In genomic region chr13:95273592-95274132, GRCh38 we compare ENCODE assay signal across 8 cellular contexts. TPM values are rescaled to one million over a fixed set of nuclear protein-coding genes. Genes with fewer than 3 reads are reported as not detected.
DNase-seq lines count a peak whose midpoint lies in the region; ATAC-seq and TF ChIP-seq lines count a peak whose summit lies in the region.
"Not testable (repeated sequence)": the region's sequence is repeated elsewhere in the genome, so short reads cannot be mapped to it uniquely, and the experiment has no call there.

No MANE protein-coding gene starts in this region.

- not testable (repeated sequence) for TF ChIP-seq POLR2A in sigmoid colon (IDR thresholded peaks at IDR 0.05)

- not testable (repeated sequence) for H3K4me3 Mint-ChIP-seq in Caco-2 (ENCODE audit: unreplicated experiment); HFFc6; chondrocyte (ENCODE audit: unreplicated experiment)

- H3K4me3 ChIP-seq in Caco-2 (ENCODE audit: low read depth, low read length); left ventricle myocardium inferior; mucosa of stomach (ENCODE audit: low read length); sigmoid colon; upper lobe of right lung: not testable (repeated sequence)

- POLR2A ChIA-PET in Caco-2 (lab: Charles Lee), result not testable (repeated sequence)

- 83 to 84% methylated on average over 12 of the region's 12 CpGs for WGBS in sigmoid colon, 2 donors

- H3K27ac ChIP-seq in left ventricle myocardium inferior (replicated peaks), result peak overlapping the region; percentile 59
- peak overlapping the region in 3 of 4 donors; percentile 35 to 80 (median 57) for H3K27ac ChIP-seq in sigmoid colon
- H3K27ac ChIP-seq in upper lobe of right lung, result peak overlapping the region; percentile 63

- H3K36me3 Mint-ChIP-seq in Caco-2 (ENCODE audit: insufficient read depth, unreplicated experiment) (peaks cover 41% of the 10 kb centered on the region), HFFc6 (ENCODE audit: low read depth) (peaks cover 24% of the 10 kb centered on the region)
- H3K36me3 Mint-ChIP-seq in chondrocyte (ENCODE audit: low read depth), result not testable (repeated sequence)

- peak overlapping the region; percentile 1 for H3K9ac ChIP-seq in mucosa of stomach (ENCODE audit: low read length)

- intact Hi-C loops in Caco-2 (cut with micrococcal nuclease; ENCODE audit: unreplicated experiment) (loop anchor here (2.0 to 5.0 kb wide), 2 partner anchors 47 to 81 kb away; no protein-coding TSS in a partner anchor), sigmoid colon (cut with DNase I) (loop anchor here (5.0 kb wide), 1 partner anchor 54 kb away; no protein-coding TSS in a partner anchor)
- intact Hi-C loops in left ventricle myocardium inferior (cut with micrococcal nuclease); upper lobe of right lung (cut with DNase I): not testable (repeated sequence)

- ATAC-seq in upper lobe of right lung, result not testable (repeated sequence)

- H3K9me3 ChIP-seq in Caco-2; left ventricle myocardium inferior (replicated peaks); mucosa of stomach (ENCODE audit: control insufficient read depth, low read length); sigmoid colon; upper lobe of right lung: not testable (repeated sequence)

- not testable (repeated sequence) for H3K27me3 Mint-ChIP-seq in Caco-2 (ENCODE audit: insufficient read depth, unreplicated experiment); HFFc6 (ENCODE audit: insufficient read depth); chondrocyte (ENCODE audit: low read depth)

- H3K4me1 ChIP-seq in Caco-2 (peaks cover 72% of the 10 kb centered on the region), left ventricle myocardium inferior (peaks cover 42% of the 10 kb centered on the region), mucosa of stomach (ENCODE audit: control insufficient read depth, insufficient read depth, low read length) (peaks cover 30% of the 10 kb centered on the region), sigmoid colon (peaks cover 2 to 69% (median 60%) of the 10 kb centered on the region in 4 donors), upper lobe of right lung (peaks cover 46% of the 10 kb centered on the region)

- H3K4me1 Mint-ChIP-seq in Caco-2 (ENCODE audit: low read depth, unreplicated experiment) (peaks cover 66% of the 10 kb centered on the region), HFFc6 (ENCODE audit: low read depth) (peaks cover 73% of the 10 kb centered on the region), chondrocyte (ENCODE audit: low read depth) (peaks cover 60% of the 10 kb centered on the region)

- TF ChIP-seq CTCF in Caco-2 (IDR thresholded peaks at IDR 0.05; ENCODE audit: insufficient read depth in 1 of 2, low read depth in 1 of 2, low read length in 1 of 2, severe bottlenecking in 1 of 2, unreplicated experiment in 1 of 2); HFFc6 (IDR thresholded peaks at IDR 0.05); chondrocyte (IDR thresholded peaks at IDR 0.05); left ventricle myocardium inferior (IDR thresholded peaks at IDR 0.05; ENCODE audit: borderline replicate concordance); sigmoid colon (IDR thresholded peaks at IDR 0.05); upper lobe of right lung (IDR thresholded peaks at IDR 0.05): not testable (repeated sequence)

- BruUV-seq in Caco-2 (replicated peaks; lab: Mats Ljungman, UMichigan), result not testable (repeated sequence)

- not testable (repeated sequence) for H3K27me3 ChIP-seq in Caco-2 (replicated peaks; ENCODE audit: control insufficient read depth, insufficient read depth, low read length); left ventricle myocardium inferior (ENCODE audit: low read depth); mucosa of stomach (ENCODE audit: control insufficient read depth, insufficient read depth, low read length); sigmoid colon; upper lobe of right lung

- not testable (repeated sequence) for TF ChIP-seq EP300 in sigmoid colon (IDR thresholded peaks at IDR 0.05)

- CTCF ChIA-PET in Caco-2 (lab: Charles Lee), result interaction anchor here (1.0 kb wide), 2 partner anchors 82 to 131 kb away, joined by 3 read pairs; no protein-coding TSS in a partner anchor

- H3K36me3 ChIP-seq in Caco-2 (ENCODE audit: control insufficient read depth, insufficient read depth, low read length); left ventricle myocardium inferior; mucosa of stomach (ENCODE audit: control insufficient read depth, insufficient read depth, low read length); sigmoid colon; upper lobe of right lung: not testable (repeated sequence)

- H3K9me3 Mint-ChIP-seq in Caco-2 (ENCODE audit: unreplicated experiment); HFFc6; chondrocyte (ENCODE audit: low read depth): not testable (repeated sequence)

- peak overlapping the region; percentile 53 for H3K27ac Mint-ChIP-seq in Caco-2 (ENCODE audit: unreplicated experiment)
- H3K27ac Mint-ChIP-seq in HFFc6, result peak overlapping the region; percentile 44
- peak overlapping the region; percentile 33 for H3K27ac Mint-ChIP-seq in chondrocyte (ENCODE audit: unreplicated experiment)

- DNase-seq in Caco-2; HFFc6; chondrocyte (ENCODE audit: low spot score); left ventricle myocardium inferior; sigmoid colon; upper lobe of right lung: not testable (repeated sequence)
- peak; percentile 16 for DNase-seq in UCSD-AML1 (lab: John Stamatoyannopoulos, UW; ENCODE audit: unreplicated experiment)

RNA-seq across cellular contexts. Expression of gene ABCC4, which starts 27.6 kb away (rescaled TPM):
- 51.9 and 65.7 TPM in 2 replicates for total RNA-seq in Caco-2 (2022)
- total RNA-seq in HFFc6 (2021; fragmentation: NEBNext Ultra II Directional; extraction: Animal tissue kit (Norgen Biotek cat#: 25700)), result 10 to 100 TPM; 24.7 to 28.4 (median 26.0) TPM
- total RNA-seq in chondrocyte, result 7.2 to 11.2 TPM (median 10.6 TPM) in 3 replicates
- 4.9 TPM for total RNA-seq in left ventricle myocardium inferior
- total RNA-seq in sigmoid colon, result 10 to 100 TPM; 24.3 to 56.3 (median 43.1) TPM
- 1 to 10 TPM; 1.2 to 5.7 (median 4.2) TPM for polyA plus RNA-seq in sigmoid colon
- 28.1 TPM for total RNA-seq in upper lobe of right lung
